ENCODE assay signal across 30 cellular contexts in genomic region chr7:27215356-27215755, GRCh38. TPM values are rescaled to one million over a fixed set of nuclear protein-coding genes. Genes with fewer than 3 reads are reported as not detected.
"Had no signal": no experiment of that assay in that cellular context is flagged by ENCODE, and none has a peak within 500 bp of the region (broad histone marks: within the 10 kb centered on the region; RNA-seq: fewer than 3 reads in every experiment).

No MANE protein-coding gene starts in this region.

- FAIRE-seq: kidney, pancreas, small intestine, urothelium cell line had no signal

- H3K9me3 ChIP-seq: left lung, lower lobe of right lung, pancreas, prostate gland, sigmoid colon, spleen, suprapubic skin, thoracic aorta, upper lobe of right lung had no signal

- H3K36me3 ChIP-seq: left lung, lower lobe of right lung, pancreas, prostate gland, sigmoid colon, spleen, suprapubic skin, thoracic aorta, tibial artery, upper lobe of right lung had no signal

- H3K27ac Mint-ChIP-seq: nephron; stimulated activated effector memory CD8-positive, alpha-beta T cell treated with anti-CD3 and anti-CD28 coated beads, Interleukin-12 subunit alpha, Interleukin-12 subunit beta, amount 100 ng/mL, for 72 hours; stimulated activated naive CD8-positive, alpha-beta T cell treated with anti-CD3 and anti-CD28 coated beads, Interleukin-15, Interleukin-2, amounts not matched to agents 100 ng/mL and 50 ng/mL, for 24 hours had no signal

- DNase-seq: kidney; left colon; left lung; lower lobe of right lung; mammary epithelial cell; mesenchymal stem cell; naive thymus-derived CD8-positive, alpha-beta T cell; nucleus accumbens; pancreas; retina; sigmoid colon; small intestine; spleen; stimulated activated CD4-positive, alpha-beta T cell treated with anti-CD3 and anti-CD28 coated beads, Interleukin-4, amount 100 ng/mL, for 24 hours; stimulated activated naive CD4-positive, alpha-beta T cell; tibial artery; trophoblast cell; upper lobe of right lung had no signal

- H3K27ac ChIP-seq: left lung, lower lobe of right lung, pancreas, prostate gland, sigmoid colon, spleen, suprapubic skin, thoracic aorta, tibial artery, upper lobe of right lung had no signal

- H3K4me3 Mint-ChIP-seq: naive thymus-derived CD8-positive, alpha-beta T cell; nephron; neural crest cell; stimulated activated effector memory CD8-positive, alpha-beta T cell treated with anti-CD3 and anti-CD28 coated beads, Interleukin-12 subunit alpha, Interleukin-12 subunit beta, amount 100 ng/mL, for 72 hours; stimulated activated naive CD8-positive, alpha-beta T cell treated with anti-CD3 and anti-CD28 coated beads, Interleukin-15, Interleukin-2, amounts not matched to agents 100 ng/mL and 50 ng/mL, for 24 hours had no signal

- H3K4me3 ChIP-seq: left lung, lower lobe of right lung, pancreas, prostate gland, sigmoid colon, spleen, suprapubic skin, thoracic aorta, tibial artery, upper lobe of right lung had no signal

- H3K9me3 Mint-ChIP-seq: naive thymus-derived CD8-positive, alpha-beta T cell; nephron; neural crest cell; stimulated activated effector memory CD8-positive, alpha-beta T cell treated with anti-CD3 and anti-CD28 coated beads, Interleukin-12 subunit alpha, Interleukin-12 subunit beta, amount 100 ng/mL, for 72 hours; stimulated activated naive CD8-positive, alpha-beta T cell treated with anti-CD3 and anti-CD28 coated beads, Interleukin-15, Interleukin-2, amounts not matched to agents 100 ng/mL and 50 ng/mL, for 24 hours had no signal

- H3K36me3 Mint-ChIP-seq: naive thymus-derived CD8-positive, alpha-beta T cell; stimulated activated effector memory CD8-positive, alpha-beta T cell treated with anti-CD3 and anti-CD28 coated beads, Interleukin-12 subunit alpha, Interleukin-12 subunit beta, amount 100 ng/mL, for 72 hours had no signal

- ATAC-seq: left colon; left lung; lower lobe of right lung; naive thymus-derived CD8-positive, alpha-beta T cell; pancreas; stimulated activated effector memory CD8-positive, alpha-beta T cell treated with anti-CD3 and anti-CD28 coated beads, Interleukin-12 subunit alpha, Interleukin-12 subunit beta, amount 100 ng/mL, for 72 hours; upper lobe of right lung had no signal

- H3K4me1 Mint-ChIP-seq: nephron, neural crest cell had no signal

RNA-seq across cellular contexts. Expression of gene HOXA13, which starts 15.5 kb away (rescaled TPM):
- total RNA-seq: left lung; liver; lower lobe of right lung; mammary epithelial cell; naive thymus-derived CD8-positive, alpha-beta T cell; neural crest cell; spleen; upper lobe of right lung had no signal
- polyA plus RNA-seq: mammary epithelial cell; naive thymus-derived CD8-positive, alpha-beta T cell; pancreas; small intestine; spleen had no signal

RNA-seq across cellular contexts. Expression of gene EVX1, which starts 27.2 kb away (rescaled TPM):
- total RNA-seq: kidney; left lung; liver; lower lobe of right lung; mammary epithelial cell; mucosa of gallbladder; naive thymus-derived CD8-positive, alpha-beta T cell; osteoblast; pancreas; sigmoid colon; spleen; subcutaneous adipose tissue; suprapubic skin; thoracic aorta; upper lobe of right lung had no signal
- polyA plus RNA-seq: liver; mammary epithelial cell; naive thymus-derived CD8-positive, alpha-beta T cell; small intestine; spleen had no signal

RNA-seq across cellular contexts. Expression of gene HOXA11, which starts 30.3 kb away (rescaled TPM):
- total RNA-seq: liver; lower lobe of right lung; mucosa of gallbladder; naive thymus-derived CD8-positive, alpha-beta T cell; neural crest cell; pancreas; spleen; upper lobe of right lung had no signal
- polyA plus RNA-seq: liver; naive thymus-derived CD8-positive, alpha-beta T cell; pancreas; small intestine; spleen had no signal

RNA-seq across cellular contexts. Expression of gene HOXA10, which starts 41.2 kb away (rescaled TPM):
- total RNA-seq: naive thymus-derived CD8-positive, alpha-beta T cell had no signal
- polyA plus RNA-seq: pancreas had no signal

RNA-seq across cellular contexts. Expression of gene HOXA9, which starts 50.0 kb away (rescaled TPM):
- total RNA-seq: naive thymus-derived CD8-positive, alpha-beta T cell; thoracic aorta had no signal
